8 cellular contexts compared by ENCODE assay signal in the genomic region with DNA sequence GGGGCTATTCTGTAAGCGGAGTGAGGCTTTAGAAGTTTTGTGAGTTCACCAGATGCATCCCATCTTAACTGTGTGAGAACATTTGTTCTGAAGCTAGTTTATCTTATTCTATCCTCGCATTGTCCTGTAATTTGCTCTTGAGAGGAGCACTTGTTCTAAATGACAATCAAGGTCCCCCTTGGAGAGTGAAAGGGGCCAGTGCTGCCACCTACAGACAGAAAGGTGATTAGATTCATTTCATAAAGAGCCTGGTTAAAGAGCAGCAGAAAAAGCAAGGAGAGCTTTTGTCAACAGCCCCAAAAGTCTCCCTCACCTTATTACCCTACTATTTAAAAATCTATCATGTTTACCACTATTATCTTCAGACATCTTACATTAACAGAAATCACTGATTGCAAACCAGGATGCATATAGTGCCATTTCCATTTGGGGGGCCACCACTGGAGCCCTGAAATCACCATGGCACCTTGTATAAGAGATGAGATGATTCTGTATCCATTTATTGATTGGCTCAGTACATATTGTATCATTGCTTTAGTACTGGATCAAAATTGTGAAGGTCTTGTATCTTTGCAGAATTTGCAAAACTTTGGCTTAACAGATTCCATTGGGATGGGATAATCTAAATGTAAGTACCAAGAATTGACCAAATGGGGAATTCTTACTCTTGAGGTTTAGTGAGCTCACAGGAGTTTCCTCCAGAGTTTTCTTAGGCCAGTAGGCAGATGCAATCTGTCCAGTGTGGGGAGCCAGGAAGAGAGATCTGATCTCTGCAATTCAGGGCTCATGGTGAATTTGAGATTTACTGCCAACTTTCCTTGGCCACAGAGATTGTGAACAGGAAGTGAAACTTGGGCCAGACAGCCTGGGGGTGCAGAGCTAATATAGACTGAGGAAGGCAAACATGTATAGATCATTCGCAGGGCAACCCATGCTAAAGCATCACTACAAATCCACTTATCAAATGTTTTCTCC.
DNase-seq lines count a peak whose midpoint lies in the region; ATAC-seq, FAIRE-seq and TF ChIP-seq lines count a peak whose summit lies in the region.

No MANE protein-coding gene starts in this region.

- H3K9me1 ChIP-seq in keratinocyte (ENCODE audit: control insufficient read depth, extremely low read depth, insufficient read depth, low read length), result no peaks in the 10 kb centered on the region

- no peak overlapping the region for H3K4me2 ChIP-seq in keratinocyte (ENCODE audit: control insufficient read depth, extremely low read depth, insufficient read depth, low read depth, low read length)

- no peaks in the 10 kb centered on the region for H4K20me1 ChIP-seq in keratinocyte (ENCODE audit: control insufficient read depth, extremely low read depth, insufficient read depth, low read length)

- peak; percentile 84 for FAIRE-seq in keratinocyte (lab: Jason Lieb, UNC)

- H3K27ac ChIP-seq in keratinocyte (ENCODE audit: control insufficient read depth, insufficient read depth, low read length) (no peak overlapping the region), thoracic aorta (no peak overlapping the region)

- H3K9ac ChIP-seq in keratinocyte (ENCODE audit: control insufficient read depth, extremely low read depth, insufficient read depth, low read length), result no peak overlapping the region

- TF ChIP-seq CTCF in keratinocyte (optimal IDR thresholded peaks at IDR 0.05 in 1 of 3, IDR thresholded peaks at IDR 0.05 in 1 of 3, conservative IDR thresholded peaks at IDR 0.05 in 1 of 3; ENCODE audit: extremely low read depth in 1 of 3, insufficient read depth in 2 of 3, low read length in 3 of 3), result peak; percentile 58 to 69 (median 66)
- peak; percentile 64 for TF ChIP-seq CTCF in thoracic aorta (IDR thresholded peaks at IDR 0.05)

- ATAC-seq in GM19043 (IDR thresholded peaks at IDR 0.05; ENCODE audit: low read depth, unreplicated experiment) (peak; percentile 81), HG03457 (IDR thresholded peaks at IDR 0.05; ENCODE audit: unreplicated experiment) (peak; percentile 73), thoracic aorta (ENCODE audit: insufficient number of reproducible peaks, low FRiP score, low read depth) (no peak), HG02840 (IDR thresholded peaks at IDR 0.05; ENCODE audit: low FRiP score, unreplicated experiment) (no peak)

- H3K27me3 ChIP-seq in keratinocyte (ENCODE audit: control insufficient read depth, extremely low read depth, insufficient read depth, low read length), result no peaks in the 10 kb centered on the region
- H3K27me3 ChIP-seq in thoracic aorta (replicated peaks; ENCODE audit: insufficient read depth), result no peaks in the 10 kb centered on the region

- in situ Hi-C loops in T47D (cut with HindIII; ENCODE audit: low pct_unique_long_range_greater_than_20kb, low sequenced_read_pairs), result no loop called here

- no peaks in the 10 kb centered on the region for H3K4me1 ChIP-seq in keratinocyte (ENCODE audit: control insufficient read depth, extremely low read depth, insufficient read depth, low read length)
- peaks cover 0 to 7% of the 10 kb centered on the region in 2 donors for H3K4me1 ChIP-seq in thoracic aorta (ENCODE audit: control insufficient read depth in 1 of 2, low read depth in 2 of 2)

- H3K9me3 ChIP-seq in keratinocyte (ENCODE audit: control insufficient read depth, low read depth, low read length) (no peaks in the 10 kb centered on the region), thoracic aorta (no peaks in the 10 kb centered on the region)

- no peak overlapping the region for H2AFZ ChIP-seq in keratinocyte (ENCODE audit: control insufficient read depth, low read length)

- DNase-seq in COR-L47 (lab: John Stamatoyannopoulos, UW) (peak; percentile 48), NCI-H82 (lab: John Stamatoyannopoulos, UW) (peak; percentile 85), T47D (ENCODE audit: low read depth in 1 of 2, low spot score in 1 of 2) (peak; percentile 30 to 67), keratinocyte (ENCODE audit: low read depth, low spot score) (no peak), thoracic aorta (ENCODE audit: low spot score) (no peak)

- no peaks in the 10 kb centered on the region for H3K79me2 ChIP-seq in keratinocyte (ENCODE audit: control insufficient read depth, insufficient read depth, low read length)

- H3K36me3 ChIP-seq in keratinocyte (ENCODE audit: control insufficient read depth in 2 of 2, extremely low read depth in 1 of 2, insufficient read depth in 2 of 2, low read length in 2 of 2) (no peaks in the 10 kb centered on the region), thoracic aorta (no peaks in the 10 kb centered on the region)

- dilution Hi-C loops in keratinocyte (cut with MboI; ENCODE audit: extremely low pct_ligation_motif_present, low sequenced_read_pairs), result loop anchor here (10.0 kb wide), 1 partner anchor 67 kb away; a partner anchor contains a TSS

- H3K4me3 ChIP-seq in keratinocyte (ENCODE audit: control insufficient read depth in 2 of 3, extremely low read depth in 1 of 3, insufficient read depth in 2 of 3, low read depth in 1 of 3, low read length in 3 of 3) (no peak overlapping the region), thoracic aorta (no peak overlapping the region)

Comparison
In these comparisons a context has a peak if more than half of its experiments do, and no peak if none do; other contexts are left out.
1. DNase-seq: peak in COR-L47 (single experiment), NCI-H82 (single experiment) and T47D (2 of 2); none in keratinocyte (single experiment) and thoracic aorta (single experiment).
2. ATAC-seq: peak in GM19043 (single experiment) and HG03457 (single experiment); none in thoracic aorta (single experiment) and HG02840 (single experiment).